Comparison of ENCODE assay signal across 10 cellular contexts in genomic region chr11:117717485-117718314, GRCh38.
DNase-seq lines count a peak whose midpoint lies in the region; ATAC-seq and TF ChIP-seq lines count a peak whose summit lies in the region.
"Had no signal": no experiment of that assay in that cellular context is flagged by ENCODE, and none has a peak within 500 bp of the region (broad histone marks: within the 10 kb centered on the region; RNA-seq: fewer than 3 reads in every experiment).

No MANE protein-coding gene starts in this region.

- no peak overlapping the region for H3K9ac ChIP-seq in BLaER1
- H3K9ac ChIP-seq: parathyroid adenoma had no signal

- no peaks in the 10 kb centered on the region for H3K4me1 Mint-ChIP-seq in natural killer cell
- H3K4me1 Mint-ChIP-seq: CD14-positive monocyte had no signal

- H3K27me3 ChIP-seq in BLaER1: no peaks in the 10 kb centered on the region
- no peaks in the 10 kb centered on the region for H3K27me3 ChIP-seq in lower lobe of right lung (ENCODE audit: low read depth)

- intact Hi-C loops in lower lobe of right lung (cut with DNase I): no loop called here
- intact Hi-C loops in natural killer cell (cut with micrococcal nuclease): no loop called here

- ATAC-seq in lower lobe of right lung (peak; percentile 87 to 91), HG03354 (IDR thresholded peaks at IDR 0.05; ENCODE audit: poor library complexity, severe bottlenecking, unreplicated experiment) (no peak), natural killer cell (no peak)

- no peaks in the 10 kb centered on the region for H3K36me3 Mint-ChIP-seq in natural killer cell
- H3K36me3 Mint-ChIP-seq: CD14-positive monocyte had no signal

- no peak overlapping the region for H3K4me3 Mint-ChIP-seq in natural killer cell
- H3K4me3 Mint-ChIP-seq: CD14-positive monocyte had no signal

- H3K27me3 Mint-ChIP-seq in natural killer cell (ENCODE audit: low read depth in 2 of 2): peaks cover 0 to 4% of the 10 kb centered on the region in 2 donors

- peak overlapping the region; percentile 79 for H3K4me2 ChIP-seq in BLaER1

- H3K36me3 ChIP-seq in BLaER1: no peaks in the 10 kb centered on the region
- no peaks in the 10 kb centered on the region for H3K36me3 ChIP-seq in lower lobe of right lung

- no peak for TF ChIP-seq POLR2A in erythroblast (IDR thresholded peaks at IDR 0.05; ENCODE audit: low read length)

- DNase-seq in NCI-H2081 (lab: John Stamatoyannopoulos, UW) (peak; percentile 22 to 70), lower lobe of right lung (peak; percentile 80), erythroblast (lab: John Stamatoyannopoulos, UW) (no peak), AML-193 (lab: John Stamatoyannopoulos, UW) (no peak), natural killer cell (no peak)

- H3K9me3 Mint-ChIP-seq in natural killer cell: no peaks in the 10 kb centered on the region

- no peak overlapping the region for H3K27ac Mint-ChIP-seq in natural killer cell
- H3K27ac Mint-ChIP-seq: CD14-positive monocyte had no signal

- no peak overlapping the region for H3K4me3 ChIP-seq in BLaER1
- no peak overlapping the region for H3K4me3 ChIP-seq in lower lobe of right lung

- H3K9me3 ChIP-seq in BLaER1 (no peaks in the 10 kb centered on the region), lower lobe of right lung (no peaks in the 10 kb centered on the region)

- H3K4me1 ChIP-seq in BLaER1 (peaks cover 27% of the 10 kb centered on the region), lower lobe of right lung (peaks cover 8% of the 10 kb centered on the region)
- H3K4me1 ChIP-seq: parathyroid adenoma had no signal

- H3K27ac ChIP-seq in BLaER1 (no peak overlapping the region), cingulate gyrus (ENCODE audit: low read depth, low read length) (peak overlapping the region; percentile 99), lower lobe of right lung (peak overlapping the region; percentile 56)
- H3K27ac ChIP-seq: parathyroid adenoma had no signal

- 0 out of 2 replicates have a peak, but pooled peaks cover 6% of the 10 kb centered on the region for H4K20me1 ChIP-seq in BLaER1

- TF ChIP-seq CTCF in lower lobe of right lung (IDR thresholded peaks at IDR 0.05) (no peak), natural killer cell (IDR thresholded peaks at IDR 0.05) (no peak)

Comparison
In these comparisons a context has a peak if more than half of its experiments do, and no peak if none do; other contexts are left out.
1. DNase-seq: peak in NCI-H2081 (2 of 2) and lower lobe of right lung (single experiment); none in erythroblast (0 of 2), AML-193 (0 of 2) and natural killer cell (single experiment).
2. ATAC-seq: peak in lower lobe of right lung (2 of 2); none in HG03354 (single experiment) and natural killer cell (0 of 3).